In genomic region chr12:46473634-46474201, GRCh38 we compare ENCODE assay signal across 1 cellular context.
TF ChIP-seq lines count a peak whose summit lies in the region.

No MANE protein-coding gene starts in this region.

TF ChIP-seq in HEK293, 187 proteins besides CTCF, POLR2A, EP300 and RAD21 (continued from another document and continues in another):
- TF ChIP-seq, protein P1, sequence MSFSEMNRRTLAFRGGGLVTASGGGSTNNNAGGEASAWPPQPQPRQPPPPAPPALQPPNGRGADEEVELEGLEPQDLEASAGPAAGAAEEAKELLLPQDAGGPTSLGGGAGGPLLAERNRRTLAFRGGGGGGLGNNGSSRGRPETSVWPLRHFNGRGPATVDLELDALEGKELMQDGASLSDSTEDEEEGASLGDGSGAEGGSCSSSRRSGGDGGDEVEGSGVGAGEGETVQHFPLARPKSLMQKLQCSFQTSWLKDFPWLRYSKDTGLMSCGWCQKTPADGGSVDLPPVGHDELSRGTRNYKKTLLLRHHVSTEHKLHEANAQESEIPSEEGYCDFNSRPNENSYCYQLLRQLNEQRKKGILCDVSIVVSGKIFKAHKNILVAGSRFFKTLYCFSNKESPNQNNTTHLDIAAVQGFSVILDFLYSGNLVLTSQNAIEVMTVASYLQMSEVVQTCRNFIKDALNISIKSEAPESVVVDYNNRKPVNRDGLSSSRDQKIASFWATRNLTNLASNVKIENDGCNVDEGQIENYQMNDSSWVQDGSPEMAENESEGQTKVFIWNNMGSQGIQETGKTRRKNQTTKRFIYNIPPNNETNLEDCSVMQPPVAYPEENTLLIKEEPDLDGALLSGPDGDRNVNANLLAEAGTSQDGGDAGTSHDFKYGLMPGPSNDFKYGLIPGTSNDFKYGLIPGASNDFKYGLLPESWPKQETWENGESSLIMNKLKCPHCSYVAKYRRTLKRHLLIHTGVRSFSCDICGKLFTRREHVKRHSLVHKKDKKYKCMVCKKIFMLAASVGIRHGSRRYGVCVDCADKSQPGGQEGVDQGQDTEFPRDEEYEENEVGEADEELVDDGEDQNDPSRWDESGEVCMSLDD (tag by site-specific recombination; IDR thresholded peaks at IDR 0.05), result no peak
- TF ChIP-seq ZBTB1 (tag by site-specific recombination; IDR thresholded peaks at IDR 0.05) (0 out of 2 replicates have a peak, but pooled peaks have one; percentile 55), KLF8 (tag by site-specific recombination; IDR thresholded peaks at IDR 0.05) (0 out of 2 replicates have a peak, but pooled peaks have one; percentile 37), ZNF645 (tag by site-specific recombination; IDR thresholded peaks at IDR 0.05) (no peak), ZNF791 (tag by site-specific recombination; IDR thresholded peaks at IDR 0.05) (no peak), INSM2 (tag by site-specific recombination; IDR thresholded peaks at IDR 0.05) (peak; percentile 67), ZNF335 (tag by site-specific recombination; conservative IDR thresholded peaks at IDR 0.05) (peak; percentile 52), ZBTB44 (tag by site-specific recombination; IDR thresholded peaks at IDR 0.05) (peak; percentile 90), MZF1 (tag by site-specific recombination; IDR thresholded peaks at IDR 0.05; ENCODE audit: borderline replicate concordance) (peak; percentile 72; the same call in 1 of the 2 replicates), ZNF449 (tag by site-specific recombination; IDR thresholded peaks at IDR 0.05) (peak; percentile 69; the same call in 1 of the 2 replicates), SP7 (tag by site-specific recombination; IDR thresholded peaks at IDR 0.05) (peak; percentile 43; the same call in 1 of the 2 replicates), OSR2 (tag by site-specific recombination; IDR thresholded peaks at IDR 0.05) (peak; percentile 96), ZNF169 (tag by site-specific recombination; IDR thresholded peaks at IDR 0.05) (no peak), ZNF561 (tag by site-specific recombination; IDR thresholded peaks at IDR 0.05; ENCODE audit: borderline replicate concordance) (peak; percentile 82), GFI1B (tag by site-specific recombination; IDR thresholded peaks at IDR 0.05) (peak; percentile 20; the same call in 1 of the 2 replicates), ZBTB17 (tag by site-specific recombination; IDR thresholded peaks at IDR 0.05) (peak; percentile 39), GLI2 (tag by site-specific recombination; IDR thresholded peaks at IDR 0.05; ENCODE audit: borderline replicate concordance, low read depth) (peak; percentile 55; the same call in 1 of the 2 replicates), ZNF398 (tag by site-specific recombination; IDR thresholded peaks at IDR 0.05) (no peak), BCL11A (tag by site-specific recombination; IDR thresholded peaks at IDR 0.05; ENCODE audit: low read depth) (peak; percentile 43; the same call in 1 of the 2 replicates), GLIS1 (tag by site-specific recombination; IDR thresholded peaks at IDR 0.05) (peak; percentile 83), ZNF2 (tag by site-specific recombination; IDR thresholded peaks at IDR 0.05) (0 out of 2 replicates have a peak, but pooled peaks have one; percentile 67), ZNF362 (tag by site-specific recombination; IDR thresholded peaks at IDR 0.05) (no peak), ZBTB8A (tag by site-specific recombination; IDR thresholded peaks at IDR 0.05) (peak; percentile 74)
- TF ChIP-seq, protein P2, sequence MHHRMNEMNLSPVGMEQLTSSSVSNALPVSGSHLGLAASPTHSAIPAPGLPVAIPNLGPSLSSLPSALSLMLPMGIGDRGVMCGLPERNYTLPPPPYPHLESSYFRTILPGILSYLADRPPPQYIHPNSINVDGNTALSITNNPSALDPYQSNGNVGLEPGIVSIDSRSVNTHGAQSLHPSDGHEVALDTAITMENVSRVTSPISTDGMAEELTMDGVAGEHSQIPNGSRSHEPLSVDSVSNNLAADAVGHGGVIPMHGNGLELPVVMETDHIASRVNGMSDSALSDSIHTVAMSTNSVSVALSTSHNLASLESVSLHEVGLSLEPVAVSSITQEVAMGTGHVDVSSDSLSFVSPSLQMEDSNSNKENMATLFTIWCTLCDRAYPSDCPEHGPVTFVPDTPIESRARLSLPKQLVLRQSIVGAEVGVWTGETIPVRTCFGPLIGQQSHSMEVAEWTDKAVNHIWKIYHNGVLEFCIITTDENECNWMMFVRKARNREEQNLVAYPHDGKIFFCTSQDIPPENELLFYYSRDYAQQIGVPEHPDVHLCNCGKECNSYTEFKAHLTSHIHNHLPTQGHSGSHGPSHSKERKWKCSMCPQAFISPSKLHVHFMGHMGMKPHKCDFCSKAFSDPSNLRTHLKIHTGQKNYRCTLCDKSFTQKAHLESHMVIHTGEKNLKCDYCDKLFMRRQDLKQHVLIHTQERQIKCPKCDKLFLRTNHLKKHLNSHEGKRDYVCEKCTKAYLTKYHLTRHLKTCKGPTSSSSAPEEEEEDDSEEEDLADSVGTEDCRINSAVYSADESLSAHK (tag by site-specific recombination; IDR thresholded peaks at IDR 0.05), result peak; percentile 67
- TF ChIP-seq, protein P3, sequence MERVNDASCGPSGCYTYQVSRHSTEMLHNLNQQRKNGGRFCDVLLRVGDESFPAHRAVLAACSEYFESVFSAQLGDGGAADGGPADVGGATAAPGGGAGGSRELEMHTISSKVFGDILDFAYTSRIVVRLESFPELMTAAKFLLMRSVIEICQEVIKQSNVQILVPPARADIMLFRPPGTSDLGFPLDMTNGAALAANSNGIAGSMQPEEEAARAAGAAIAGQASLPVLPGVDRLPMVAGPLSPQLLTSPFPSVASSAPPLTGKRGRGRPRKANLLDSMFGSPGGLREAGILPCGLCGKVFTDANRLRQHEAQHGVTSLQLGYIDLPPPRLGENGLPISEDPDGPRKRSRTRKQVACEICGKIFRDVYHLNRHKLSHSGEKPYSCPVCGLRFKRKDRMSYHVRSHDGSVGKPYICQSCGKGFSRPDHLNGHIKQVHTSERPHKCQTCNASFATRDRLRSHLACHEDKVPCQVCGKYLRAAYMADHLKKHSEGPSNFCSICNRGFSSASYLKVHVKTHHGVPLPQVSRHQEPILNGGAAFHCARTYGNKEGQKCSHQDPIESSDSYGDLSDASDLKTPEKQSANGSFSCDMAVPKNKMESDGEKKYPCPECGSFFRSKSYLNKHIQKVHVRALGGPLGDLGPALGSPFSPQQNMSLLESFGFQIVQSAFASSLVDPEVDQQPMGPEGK (tag by site-specific recombination; IDR thresholded peaks at IDR 0.05), result no peak
- TF ChIP-seq, protein P4, sequence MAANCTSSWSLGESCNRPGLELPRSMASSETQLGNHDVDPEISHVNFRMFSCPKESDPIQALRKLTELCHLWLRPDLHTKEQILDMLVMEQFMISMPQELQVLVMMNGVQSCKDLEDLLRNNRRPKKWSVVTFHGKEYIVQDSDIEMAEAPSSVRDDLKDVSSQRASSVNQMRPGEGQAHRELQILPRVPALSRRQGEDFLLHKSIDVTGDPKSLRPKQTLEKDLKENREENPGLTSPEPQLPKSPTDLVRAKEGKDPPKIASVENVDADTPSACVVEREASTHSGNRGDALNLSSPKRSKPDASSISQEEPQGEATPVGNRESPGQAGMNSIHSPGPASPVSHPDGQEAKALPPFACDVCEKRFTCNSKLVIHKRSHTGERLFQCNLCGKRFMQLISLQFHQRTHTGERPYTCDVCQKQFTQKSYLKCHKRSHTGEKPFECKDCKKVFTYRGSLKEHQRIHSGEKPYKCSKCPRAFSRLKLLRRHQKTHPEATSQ (tag by site-specific recombination; IDR thresholded peaks at IDR 0.05), result no peak
- TF ChIP-seq, protein P5, sequence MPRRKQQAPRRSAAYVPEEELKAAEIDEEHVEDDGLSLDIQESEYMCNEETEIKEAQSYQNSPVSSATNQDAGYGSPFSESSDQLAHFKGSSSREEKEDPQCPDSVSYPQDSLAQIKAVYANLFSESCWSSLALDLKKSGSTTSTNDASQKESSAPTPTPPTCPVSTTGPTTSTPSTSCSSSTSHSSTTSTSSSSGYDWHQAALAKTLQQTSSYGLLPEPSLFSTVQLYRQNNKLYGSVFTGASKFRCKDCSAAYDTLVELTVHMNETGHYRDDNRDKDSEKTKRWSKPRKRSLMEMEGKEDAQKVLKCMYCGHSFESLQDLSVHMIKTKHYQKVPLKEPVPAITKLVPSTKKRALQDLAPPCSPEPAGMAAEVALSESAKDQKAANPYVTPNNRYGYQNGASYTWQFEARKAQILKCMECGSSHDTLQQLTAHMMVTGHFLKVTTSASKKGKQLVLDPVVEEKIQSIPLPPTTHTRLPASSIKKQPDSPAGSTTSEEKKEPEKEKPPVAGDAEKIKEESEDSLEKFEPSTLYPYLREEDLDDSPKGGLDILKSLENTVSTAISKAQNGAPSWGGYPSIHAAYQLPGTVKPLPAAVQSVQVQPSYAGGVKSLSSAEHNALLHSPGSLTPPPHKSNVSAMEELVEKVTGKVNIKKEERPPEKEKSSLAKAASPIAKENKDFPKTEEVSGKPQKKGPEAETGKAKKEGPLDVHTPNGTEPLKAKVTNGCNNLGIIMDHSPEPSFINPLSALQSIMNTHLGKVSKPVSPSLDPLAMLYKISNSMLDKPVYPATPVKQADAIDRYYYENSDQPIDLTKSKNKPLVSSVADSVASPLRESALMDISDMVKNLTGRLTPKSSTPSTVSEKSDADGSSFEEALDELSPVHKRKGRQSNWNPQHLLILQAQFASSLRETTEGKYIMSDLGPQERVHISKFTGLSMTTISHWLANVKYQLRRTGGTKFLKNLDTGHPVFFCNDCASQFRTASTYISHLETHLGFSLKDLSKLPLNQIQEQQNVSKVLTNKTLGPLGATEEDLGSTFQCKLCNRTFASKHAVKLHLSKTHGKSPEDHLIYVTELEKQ (tag by site-specific recombination; IDR thresholded peaks at IDR 0.05; ENCODE audit: borderline replicate concordance), result peak; percentile 80
- TF ChIP-seq, protein P6, sequence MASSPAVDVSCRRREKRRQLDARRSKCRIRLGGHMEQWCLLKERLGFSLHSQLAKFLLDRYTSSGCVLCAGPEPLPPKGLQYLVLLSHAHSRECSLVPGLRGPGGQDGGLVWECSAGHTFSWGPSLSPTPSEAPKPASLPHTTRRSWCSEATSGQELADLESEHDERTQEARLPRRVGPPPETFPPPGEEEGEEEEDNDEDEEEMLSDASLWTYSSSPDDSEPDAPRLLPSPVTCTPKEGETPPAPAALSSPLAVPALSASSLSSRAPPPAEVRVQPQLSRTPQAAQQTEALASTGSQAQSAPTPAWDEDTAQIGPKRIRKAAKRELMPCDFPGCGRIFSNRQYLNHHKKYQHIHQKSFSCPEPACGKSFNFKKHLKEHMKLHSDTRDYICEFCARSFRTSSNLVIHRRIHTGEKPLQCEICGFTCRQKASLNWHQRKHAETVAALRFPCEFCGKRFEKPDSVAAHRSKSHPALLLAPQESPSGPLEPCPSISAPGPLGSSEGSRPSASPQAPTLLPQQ (tag by site-specific recombination; IDR thresholded peaks at IDR 0.05), result no peak
